ENCODE assay signal across 9 cellular contexts in the genomic region with DNA sequence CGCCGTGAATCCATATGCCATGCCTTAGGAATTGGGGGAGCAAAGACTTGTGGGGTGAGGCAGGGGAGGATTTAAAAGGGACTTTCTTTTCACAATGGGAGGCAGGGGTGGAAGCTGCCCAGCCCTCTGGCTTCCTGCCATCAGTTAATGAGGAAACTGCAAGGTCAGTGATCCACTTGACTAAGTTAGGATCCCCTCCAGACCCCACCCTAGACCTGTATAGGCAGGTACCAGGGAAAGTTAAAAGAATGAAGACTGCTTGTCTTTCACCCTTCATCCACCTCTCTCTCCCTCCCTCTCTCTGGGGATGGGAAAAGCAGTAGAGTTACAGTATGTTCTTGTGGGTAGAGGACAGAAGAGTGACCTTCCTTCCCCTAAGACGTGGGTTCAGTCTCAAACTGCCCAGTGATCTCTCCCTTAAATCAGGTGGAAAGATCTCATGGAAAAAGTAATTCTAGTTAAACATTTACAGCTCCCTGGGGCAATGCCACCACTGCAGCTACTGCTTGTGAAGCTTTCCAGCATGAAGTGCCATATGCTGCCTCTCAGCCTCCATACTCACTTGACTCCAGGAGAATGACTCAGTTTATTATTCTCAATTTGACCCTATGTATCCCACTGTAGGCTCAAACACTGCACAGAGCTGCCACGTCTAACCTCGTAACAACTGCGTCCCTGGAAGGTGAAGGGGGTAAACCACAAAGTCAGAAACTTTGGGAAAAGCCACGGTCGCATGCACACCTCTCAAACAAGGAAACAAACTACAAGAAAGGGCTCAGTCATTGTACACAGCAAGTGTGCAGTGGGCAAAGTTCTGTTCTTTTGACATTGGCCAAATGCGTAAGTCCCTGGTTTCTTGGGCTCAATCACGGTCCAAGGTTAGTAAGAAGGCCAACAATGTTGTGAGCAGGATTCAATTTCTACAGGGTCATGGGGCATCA. TPM values are rescaled to one million over a fixed set of nuclear protein-coding genes. Genes with fewer than 3 reads are reported as not detected.
A peak's percentile ranks its signal among the peaks of the same experiment; 100 is the strongest.
DNase-seq lines count a peak whose midpoint lies in the region; ATAC-seq and TF ChIP-seq lines count a peak whose summit lies in the region.
"Had no signal": no experiment of that assay in that cellular context is flagged by ENCODE, and none has a peak within 500 bp of the region (broad histone marks: within the 10 kb centered on the region; RNA-seq: fewer than 3 reads in every experiment).

No MANE protein-coding gene starts in this region.

- H3K4me3 Mint-ChIP-seq in activated CD4-positive, alpha-beta T cell treated with anti-CD3 and anti-CD28 coated beads, Interleukin-2, amount 10 ng/mL, durations not matched to agents 7 days and 5 days = peak overlapping the region; percentile 91
- H3K4me3 Mint-ChIP-seq in activated naive CD8-positive, alpha-beta T cell treated with anti-CD3 and anti-CD28 coated beads, Interleukin-2, amount 10 ng/mL, durations not matched to agents 7 days and 5 days = peak overlapping the region; percentile 88

- whole genome bisulfite sequencing in suprapubic skin = 77% methylated on average over 10 of the region's 10 CpGs

- H3K9me3 Mint-ChIP-seq in activated CD4-positive, alpha-beta T cell treated with anti-CD3 and anti-CD28 coated beads, Interleukin-2, amount 10 ng/mL, durations not matched to agents 7 days and 5 days = peaks cover 3% of the 10 kb centered on the region
- peaks cover 2% of the 10 kb centered on the region for H3K9me3 Mint-ChIP-seq in activated naive CD8-positive, alpha-beta T cell treated with anti-CD3 and anti-CD28 coated beads, Interleukin-2, amount 10 ng/mL, durations not matched to agents 7 days and 5 days

- H3K36me3 ChIP-seq in kidney epithelial cell (ENCODE audit: control insufficient read depth, insufficient read depth, low read length) = peaks cover 1% of the 10 kb centered on the region
- H3K36me3 ChIP-seq in suprapubic skin = peaks cover 11% of the 10 kb centered on the region

- POLR2A ChIA-PET in activated CD4-positive, alpha-beta T cell treated with anti-CD3 and anti-CD28 coated beads, Interleukin-2, amount 10 ng/mL, durations not matched to agents 7 days and 5 days (lab: Charles Lee) = no interaction called here
- POLR2A ChIA-PET in activated naive CD8-positive, alpha-beta T cell treated with anti-CD3 and anti-CD28 coated beads, Interleukin-2, amount 10 ng/mL, durations not matched to agents 7 days and 5 days (lab: Charles Lee) = interaction anchor here (0.9 to 3.0 kb wide), 4 partner anchors 20 to 518 kb away, joined by 3 to 19 read pairs (median 6); a partner anchor contains a TSS

- H3K27me3 Mint-ChIP-seq in activated CD4-positive, alpha-beta T cell treated with anti-CD3 and anti-CD28 coated beads, Interleukin-2, amount 10 ng/mL, durations not matched to agents 7 days and 5 days = peaks cover 5% of the 10 kb centered on the region
- H3K27me3 Mint-ChIP-seq in activated naive CD8-positive, alpha-beta T cell treated with anti-CD3 and anti-CD28 coated beads, Interleukin-2, amount 10 ng/mL, durations not matched to agents 7 days and 5 days = no peaks in the 10 kb centered on the region

- no peaks in the 10 kb centered on the region for H3K9me3 ChIP-seq in suprapubic skin

- no peak for TF ChIP-seq EP300 in suprapubic skin (IDR thresholded peaks at IDR 0.05)

- no peak overlapping the region for H3K27ac ChIP-seq in suprapubic skin

- H3K4me1 ChIP-seq in suprapubic skin = peaks cover 29% of the 10 kb centered on the region

- no peak for ATAC-seq in activated naive CD8-positive, alpha-beta T cell treated with anti-CD3 and anti-CD28 coated beads, Interleukin-2, amount 10 ng/mL, durations not matched to agents 7 days and 5 days (ENCODE audit: low read depth)
- no peak for ATAC-seq in GM18511 (IDR thresholded peaks at IDR 0.05; ENCODE audit: unreplicated experiment)
- ATAC-seq in HG02798 (IDR thresholded peaks at IDR 0.05; ENCODE audit: poor library complexity, unreplicated experiment) = no peak

- TF ChIP-seq POLR2A in suprapubic skin (IDR thresholded peaks at IDR 0.05) = no peak

- TF ChIP-seq CTCF in kidney epithelial cell (IDR thresholded peaks at IDR 0.05; ENCODE audit: insufficient read depth, low read length, poor library complexity, severe bottlenecking) (no peak), suprapubic skin (IDR thresholded peaks at IDR 0.05) (no peak)

- CTCF ChIA-PET in activated CD4-positive, alpha-beta T cell treated with anti-CD3 and anti-CD28 coated beads, Interleukin-2, amount 10 ng/mL, durations not matched to agents 7 days and 5 days (lab: Charles Lee) = interaction anchor here (1.0 to 2.2 kb wide), 5 partner anchors 16 to 219 kb away, joined by 3 to 7 read pairs (median 6); a partner anchor contains a TSS

- no peak overlapping the region for H3K27ac Mint-ChIP-seq in activated CD4-positive, alpha-beta T cell treated with anti-CD3 and anti-CD28 coated beads, Interleukin-2, amount 10 ng/mL, durations not matched to agents 7 days and 5 days
- H3K27ac Mint-ChIP-seq in activated naive CD8-positive, alpha-beta T cell treated with anti-CD3 and anti-CD28 coated beads, Interleukin-2, amount 10 ng/mL, durations not matched to agents 7 days and 5 days = no peak overlapping the region

- no peaks in the 10 kb centered on the region for H3K27me3 ChIP-seq in kidney epithelial cell (ENCODE audit: control insufficient read depth, insufficient read depth, low read length)
- H3K27me3 ChIP-seq in suprapubic skin = no peaks in the 10 kb centered on the region

- H3K4me1 Mint-ChIP-seq in activated CD4-positive, alpha-beta T cell treated with anti-CD3 and anti-CD28 coated beads, Interleukin-2, amount 10 ng/mL, durations not matched to agents 7 days and 5 days = peaks cover 22% of the 10 kb centered on the region
- peaks cover 10% of the 10 kb centered on the region for H3K4me1 Mint-ChIP-seq in activated naive CD8-positive, alpha-beta T cell treated with anti-CD3 and anti-CD28 coated beads, Interleukin-2, amount 10 ng/mL, durations not matched to agents 7 days and 5 days

- H3K4me3 ChIP-seq in kidney epithelial cell (ENCODE audit: low read depth, low read length) (peak overlapping the region; percentile 87), suprapubic skin (peak overlapping the region; percentile 77)

- no peak for DNase-seq in activated CD4-positive, alpha-beta T cell treated with anti-CD3 and anti-CD28 coated beads, Interleukin-2, amount 10 ng/mL, durations not matched to agents 7 days and 5 days
- no peak for DNase-seq in activated CD4-positive, alpha-beta T cell treated with anti-CD3 and anti-CD28 coated beads for 1 hour
- DNase-seq in activated naive CD8-positive, alpha-beta T cell treated with anti-CD3 and anti-CD28 coated beads, Interleukin-2, amount 10 ng/mL, durations not matched to agents 7 days and 5 days = no peak
- DNase-seq in kidney epithelial cell (ENCODE audit: low read depth) = peak; percentile 49
- no peak for DNase-seq in suprapubic skin (ENCODE audit: low spot score in 2 of 2)
- no peak for DNase-seq in NK-92 treated with Interleukin-12 subunit alpha and Interleukin-12 subunit beta, amount 100 ng/mL, for 24 hours (lab: John Stamatoyannopoulos, UW)
- DNase-seq: NCI-H526 treated with DMSO at 0.1 percent for 48 hours had no signal

- H3K36me3 Mint-ChIP-seq in activated CD4-positive, alpha-beta T cell treated with anti-CD3 and anti-CD28 coated beads, Interleukin-2, amount 10 ng/mL, durations not matched to agents 7 days and 5 days (ENCODE audit: low read depth) = peaks cover 9% of the 10 kb centered on the region
- peaks cover 3% of the 10 kb centered on the region for H3K36me3 Mint-ChIP-seq in activated naive CD8-positive, alpha-beta T cell treated with anti-CD3 and anti-CD28 coated beads, Interleukin-2, amount 10 ng/mL, durations not matched to agents 7 days and 5 days

RNA-seq across cellular contexts. Expression of a gene that starts 1.2 kb away (rescaled TPM):
- 10 to 100 TPM; 41.2 to 45.1 TPM for total RNA-seq in activated CD4-positive, alpha-beta T cell treated with anti-CD3 and anti-CD28 coated beads, Interleukin-2, amount 10 ng/mL, durations not matched to agents 7 days and 5 days
- total RNA-seq in activated naive CD8-positive, alpha-beta T cell treated with anti-CD3 and anti-CD28 coated beads, Interleukin-2, amount 10 ng/mL, durations not matched to agents 7 days and 5 days = 10 to 100 TPM; 37.0 to 38.5 TPM
- total RNA-seq in kidney epithelial cell (48.3 and 49.4 TPM in 2 replicates), suprapubic skin (10 to 100 TPM; 32.7 to 59.1 (median 49.5) TPM)

RNA-seq across cellular contexts. Expression of a gene that starts 1.3 kb away (rescaled TPM):
- total RNA-seq in activated CD4-positive, alpha-beta T cell treated with anti-CD3 and anti-CD28 coated beads, Interleukin-2, amount 10 ng/mL, durations not matched to agents 7 days and 5 days = not detected
- under 1 TPM in 1 of 2 experiments, not detected in 1; 0.45 TPM for total RNA-seq in activated naive CD8-positive, alpha-beta T cell treated with anti-CD3 and anti-CD28 coated beads, Interleukin-2, amount 10 ng/mL, durations not matched to agents 7 days and 5 days
- total RNA-seq in kidney epithelial cell = 0.21 TPM in 1 of 2 replicates, not detected in the other
- under 1 TPM in 1 of 4 donors, not detected in 3; 0.42 TPM for total RNA-seq in suprapubic skin

RNA-seq across cellular contexts. Expression of a gene that starts 16.9 kb away (rescaled TPM):
- under 1 TPM; 0.47 to 0.77 TPM for total RNA-seq in activated CD4-positive, alpha-beta T cell treated with anti-CD3 and anti-CD28 coated beads, Interleukin-2, amount 10 ng/mL, durations not matched to agents 7 days and 5 days
- under 1 TPM; 0.43 to 0.78 TPM for total RNA-seq in activated naive CD8-positive, alpha-beta T cell treated with anti-CD3 and anti-CD28 coated beads, Interleukin-2, amount 10 ng/mL, durations not matched to agents 7 days and 5 days
- total RNA-seq in kidney epithelial cell = 0.67 and 0.96 TPM in 2 replicates
- total RNA-seq in suprapubic skin = 1 to 10 TPM in 1 of 4 donors, under 1 TPM in 2, not detected in 1; 0.40 to 1.1 (median 0.98) TPM

RNA-seq across cellular contexts. Expression of a gene that starts 24.1 kb away (rescaled TPM):
- 10 to 100 TPM; 51.9 to 59.4 TPM for total RNA-seq in activated CD4-positive, alpha-beta T cell treated with anti-CD3 and anti-CD28 coated beads, Interleukin-2, amount 10 ng/mL, durations not matched to agents 7 days and 5 days
- total RNA-seq in activated naive CD8-positive, alpha-beta T cell treated with anti-CD3 and anti-CD28 coated beads, Interleukin-2, amount 10 ng/mL, durations not matched to agents 7 days and 5 days = 10 to 100 TPM; 61.0 to 63.5 TPM
- total RNA-seq in kidney epithelial cell (131 and 144 TPM in 2 replicates), suprapubic skin (10 to 100 TPM; 49.1 to 66.5 (median 59.0) TPM)

RNA-seq across cellular contexts. Expression of a gene that starts 26.7 kb away (rescaled TPM):
- 10 to 100 TPM; 87.0 to 87.6 TPM for total RNA-seq in activated CD4-positive, alpha-beta T cell treated with anti-CD3 and anti-CD28 coated beads, Interleukin-2, amount 10 ng/mL, durations not matched to agents 7 days and 5 days
- total RNA-seq in activated naive CD8-positive, alpha-beta T cell treated with anti-CD3 and anti-CD28 coated beads, Interleukin-2, amount 10 ng/mL, durations not matched to agents 7 days and 5 days = 10 to 100 TPM; 94.5 to 95.9 TPM
- total RNA-seq in kidney epithelial cell = 100 and 112 TPM in 2 replicates
- total RNA-seq in suprapubic skin = 100 to 1,000 TPM in 3 of 4 donors, 10 to 100 TPM in 1; 81.3 to 133 (median 104) TPM
